18 cellular contexts compared by ENCODE assay signal in the genomic region with DNA sequence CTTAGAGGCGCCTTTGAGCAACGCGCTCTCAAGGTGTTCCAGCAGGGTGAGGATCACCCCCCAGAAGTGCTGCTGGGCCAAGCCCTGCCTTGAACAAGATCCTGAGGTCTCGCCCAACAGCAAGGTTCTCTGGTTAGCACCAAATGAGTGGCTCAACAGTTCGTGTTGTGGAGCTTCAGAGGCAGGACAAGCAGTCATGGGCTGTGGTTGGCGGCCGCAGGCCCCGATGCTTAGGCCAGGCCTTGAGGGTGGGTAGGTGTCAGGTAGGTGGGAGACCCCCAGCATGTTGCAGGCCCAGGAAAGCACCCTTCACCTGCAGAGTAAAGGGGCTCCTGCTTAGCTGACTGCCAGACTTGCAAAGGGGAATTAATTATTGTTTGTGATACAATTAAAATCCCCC.
DNase-seq lines count a peak whose midpoint lies in the region; ATAC-seq lines count a peak whose summit lies in the region.
"Had no signal": no experiment of that assay in that cellular context is flagged by ENCODE, and none has a peak within 500 bp of the region (broad histone marks: within the 10 kb centered on the region; RNA-seq: fewer than 3 reads in every experiment).

No MANE protein-coding gene starts in this region.

- DNase-seq in mesenteric fat pad (ENCODE audit: low spot score) (peak; percentile 81), substantia nigra (lab: John Stamatoyannopoulos, UW) (no peak), NCI-H748 (lab: John Stamatoyannopoulos, UW; ENCODE audit: unreplicated experiment) (no peak)
- no peak for DNase-seq in stimulated activated effector memory CD8-positive, alpha-beta T cell treated with anti-CD3 and anti-CD28 coated beads, Interleukin-12 subunit alpha, Interleukin-12 subunit beta, amount 100 ng/mL, for 72 hours (ENCODE audit: low spot score in 2 of 2)
- DNase-seq in stimulated activated naive CD8-positive, alpha-beta T cell treated with anti-CD3 and anti-CD28 coated beads, Interleukin-15, Interleukin-2, amounts not matched to agents 100 U/mL and 50 U/mL, for 24 hours: no peak
- DNase-seq: CD4-positive, CD25-positive, alpha-beta regulatory T cell; DMS79; HFFc6; Karpas-422; NCI-H1694 treated with DMSO at 0.1 percent for 48 hours; NCI-H446; NCI-H526; OCI-M1 had no signal

- no peaks in the 10 kb centered on the region for H3K9me3 Mint-ChIP-seq in stimulated activated effector memory CD8-positive, alpha-beta T cell treated with anti-CD3 and anti-CD28 coated beads, Interleukin-12 subunit alpha, Interleukin-12 subunit beta, amount 100 ng/mL, for 72 hours
- H3K9me3 Mint-ChIP-seq: CD4-positive, CD25-positive, alpha-beta regulatory T cell; HFFc6; IgD-negative memory B cell had no signal

- H3K4me3 ChIP-seq in HUES64 (ENCODE audit: low read length) (no peak overlapping the region), ectodermal cell (ENCODE audit: insufficient read depth, low read depth, low read length) (peak overlapping the region; percentile 8)
- H3K4me3 ChIP-seq: SJSA1 had no signal

- no peak for ATAC-seq in stimulated activated effector memory CD8-positive, alpha-beta T cell treated with anti-CD3 and anti-CD28 coated beads, Interleukin-12 subunit alpha, Interleukin-12 subunit beta, amount 100 ng/mL, for 72 hours
- ATAC-seq in stimulated activated naive CD8-positive, alpha-beta T cell treated with anti-CD3 and anti-CD28 coated beads, Interleukin-15, Interleukin-2, amounts not matched to agents 100 U/mL and 50 U/mL, for 24 hours: no peak

- no peak overlapping the region for H3K4me3 Mint-ChIP-seq in stimulated activated effector memory CD8-positive, alpha-beta T cell treated with anti-CD3 and anti-CD28 coated beads, Interleukin-12 subunit alpha, Interleukin-12 subunit beta, amount 100 ng/mL, for 72 hours
- H3K4me3 Mint-ChIP-seq: HFFc6 had no signal

- H3K36me3 ChIP-seq in HUES64 (ENCODE audit: insufficient read depth, low read length): no peaks in the 10 kb centered on the region
- H3K36me3 ChIP-seq in ectodermal cell (ENCODE audit: control insufficient read depth, insufficient read depth, low read length): no peaks in the 10 kb centered on the region
- H3K36me3 ChIP-seq: SJSA1 had no signal

- 92% methylated on average over 8 of the region's 8 CpGs for WGBS in HUES64
- 92 to 96% methylated on average over 8 of the region's 8 CpGs for WGBS in ectodermal cell, 2 experiments

- no peaks in the 10 kb centered on the region for H3K9me3 ChIP-seq in HUES64 (ENCODE audit: insufficient read depth, low read depth, low read length)
- H3K9me3 ChIP-seq in ectodermal cell (ENCODE audit: control insufficient read depth, low read length): no peaks in the 10 kb centered on the region
- H3K9me3 ChIP-seq: SJSA1 had no signal

- H3K36me3 Mint-ChIP-seq in stimulated activated effector memory CD8-positive, alpha-beta T cell treated with anti-CD3 and anti-CD28 coated beads, Interleukin-12 subunit alpha, Interleukin-12 subunit beta, amount 100 ng/mL, for 72 hours: peaks cover 13% of the 10 kb centered on the region

- H3K27ac ChIP-seq in HUES64 (ENCODE audit: low read depth, low read length): peak overlapping the region; percentile 73
- peak overlapping the region; percentile 1 for H3K27ac ChIP-seq in ectodermal cell (ENCODE audit: insufficient read depth, low read depth, low read length, poor library complexity, severe bottlenecking)
- H3K27ac ChIP-seq in substantia nigra (ENCODE audit: low read depth, low read length, poor library complexity, severe bottlenecking): no peak overlapping the region
- H3K27ac ChIP-seq: HL-60 had no signal

- no peaks in the 10 kb centered on the region for H3K27me3 ChIP-seq in HUES64 (ENCODE audit: insufficient read depth, low read length)
- H3K27me3 ChIP-seq in ectodermal cell (ENCODE audit: control insufficient read depth, insufficient read depth, low read length, poor library complexity, severe bottlenecking): no peaks in the 10 kb centered on the region
- H3K27me3 ChIP-seq: SJSA1 had no signal

- no peak overlapping the region for H3K9ac ChIP-seq in HUES64 (ENCODE audit: low read depth, low read length)

- peaks cover 35% of the 10 kb centered on the region for H3K4me1 Mint-ChIP-seq in stimulated activated effector memory CD8-positive, alpha-beta T cell treated with anti-CD3 and anti-CD28 coated beads, Interleukin-12 subunit alpha, Interleukin-12 subunit beta, amount 100 ng/mL, for 72 hours
- H3K4me1 Mint-ChIP-seq: IgD-negative memory B cell had no signal

- H3K4me1 ChIP-seq in HUES64 (ENCODE audit: insufficient read depth, low read length): peaks cover 48% of the 10 kb centered on the region
- H3K4me1 ChIP-seq in ectodermal cell (ENCODE audit: control insufficient read depth, insufficient read depth, low read length): peaks cover 66% of the 10 kb centered on the region

- H3K27ac Mint-ChIP-seq in stimulated activated effector memory CD8-positive, alpha-beta T cell treated with anti-CD3 and anti-CD28 coated beads, Interleukin-12 subunit alpha, Interleukin-12 subunit beta, amount 100 ng/mL, for 72 hours: peak overlapping the region; percentile 61
- H3K27ac Mint-ChIP-seq: HFFc6 had no signal
